ENCODE assay signal across 13 cellular contexts in the genomic region with DNA sequence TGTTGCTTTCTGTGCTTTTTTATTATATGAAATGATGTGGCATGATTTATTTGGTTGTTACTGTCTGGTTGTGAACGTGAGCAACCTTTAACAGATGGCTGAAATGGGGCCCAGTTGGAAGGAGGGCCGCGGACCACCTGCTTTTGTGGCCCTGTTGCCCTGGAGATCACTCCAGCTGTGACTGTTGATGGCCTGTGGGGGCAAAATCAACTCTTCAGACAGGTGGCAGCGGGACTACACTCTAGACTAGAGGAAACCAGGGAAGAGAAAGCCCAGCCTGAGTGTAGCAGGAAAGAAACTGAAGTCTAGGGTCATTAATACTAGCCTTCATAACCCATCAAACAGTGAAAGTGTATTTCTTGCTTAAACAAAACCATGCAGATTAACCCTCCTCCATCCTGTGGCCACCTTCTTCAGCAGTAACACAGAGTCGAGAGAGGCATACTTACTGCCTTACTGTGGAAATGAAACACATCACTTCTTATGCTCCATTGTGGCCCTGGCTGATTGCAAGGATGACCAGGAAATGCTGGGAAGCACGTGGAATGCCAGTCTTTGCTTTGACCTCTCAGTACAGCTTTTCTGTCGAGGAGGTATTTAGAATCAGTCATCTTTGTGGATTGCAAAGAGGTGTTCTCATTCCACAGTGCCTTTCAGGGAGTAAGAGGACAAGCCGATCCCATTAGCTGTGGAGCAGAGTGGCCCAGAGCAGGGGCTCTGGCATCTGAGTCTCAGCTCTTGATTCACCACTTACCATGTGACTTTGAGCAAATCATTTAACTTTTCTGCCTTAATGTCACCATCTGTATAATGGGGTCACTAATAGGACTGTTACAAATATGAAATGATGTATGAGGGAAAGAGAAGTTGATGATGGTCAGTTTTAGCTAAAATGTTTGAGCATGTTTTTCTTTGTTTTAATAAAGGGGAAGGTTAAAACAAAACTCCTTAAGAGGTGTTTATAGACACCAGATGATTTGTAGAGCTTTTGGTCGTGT.
A peak's percentile ranks its signal among the peaks of the same experiment; 100 is the strongest.
DNase-seq lines count a peak whose midpoint lies in the region; ATAC-seq and TF ChIP-seq lines count a peak whose summit lies in the region.
"Had no signal": no experiment of that assay in that cellular context is flagged by ENCODE, and none has a peak within 500 bp of the region (broad histone marks: within the 10 kb centered on the region; RNA-seq: fewer than 3 reads in every experiment).

No MANE protein-coding gene starts in this region.

- POLR2A ChIA-PET in activated CD4-positive, alpha-beta T cell treated with anti-CD3 and anti-CD28 coated beads for 36 hours (lab: Charles Lee) = no interaction called here

- intact Hi-C loops in heart left ventricle (cut with DNase I) = no loop called here
- intact Hi-C loops in activated CD4-positive, alpha-beta T cell treated with anti-CD3 and anti-CD28 coated beads for 36 hours (cut with DNase I, micrococcal nuclease) = no loop called here

- H3K4me3 ChIP-seq in right atrium auricular region (no peak overlapping the region), heart left ventricle (no peak overlapping the region)

- H3K9me3 Mint-ChIP-seq in immature natural killer cell = no peaks in the 10 kb centered on the region
- H3K9me3 Mint-ChIP-seq in activated CD4-positive, alpha-beta T cell treated with anti-CD3 and anti-CD28 coated beads for 36 hours (ENCODE audit: low read depth) = no peaks in the 10 kb centered on the region
- H3K9me3 Mint-ChIP-seq: nephron progenitor cell had no signal

- CTCF ChIA-PET in activated CD4-positive, alpha-beta T cell treated with anti-CD3 and anti-CD28 coated beads for 36 hours (lab: Charles Lee) = interaction anchor here (0.9 to 1.0 kb wide), 2 partner anchors 16 to 24 kb away, joined by 3 to 4 read pairs; no protein-coding TSS in a partner anchor

- ATAC-seq in heart left ventricle (no peak), HG03378 (IDR thresholded peaks at IDR 0.05; ENCODE audit: unreplicated experiment) (no peak), GM18517 (IDR thresholded peaks at IDR 0.05; ENCODE audit: unreplicated experiment) (no peak)
- ATAC-seq in activated CD4-positive, alpha-beta T cell treated with anti-CD3 and anti-CD28 coated beads for 36 hours = no peak
- ATAC-seq: Panc1 had no signal

- 70 to 74% (median 72%) methylated on average over 9 of the region's 9 CpGs for WGBS in heart left ventricle, 4 donors

- peaks cover 0 to 6% (median 0%) of the 10 kb centered on the region in 3 donors for H3K27me3 Mint-ChIP-seq in immature natural killer cell (ENCODE audit: low read depth in 3 of 3)
- no peaks in the 10 kb centered on the region for H3K27me3 Mint-ChIP-seq in activated CD4-positive, alpha-beta T cell treated with anti-CD3 and anti-CD28 coated beads for 36 hours

- no peak for TF ChIP-seq POLR2A in heart left ventricle (IDR thresholded peaks at IDR 0.05)

- H3K36me3 ChIP-seq in right atrium auricular region (no peaks in the 10 kb centered on the region), heart left ventricle (no peaks in the 10 kb centered on the region)

- DNase-seq in right atrium auricular region (ENCODE audit: low spot score) (peak; percentile 50), heart left ventricle (no peak), NCI-H82 (lab: John Stamatoyannopoulos, UW) (peak; percentile 90), immature natural killer cell (no peak), SKM-1 treated with dmso at 0.1 percent for 144 hours (lab: John Stamatoyannopoulos, UW; ENCODE audit: unreplicated experiment) (no peak)
- DNase-seq in activated CD4-positive, alpha-beta T cell treated with anti-CD3 and anti-CD28 coated beads for 36 hours = no peak
- DNase-seq: activated CD4-positive, alpha-beta T cell treated with anti-CD3 and anti-CD28 coated beads for 48 hours; aorta; nephron progenitor cell; stimulated activated CD4-positive, alpha-beta T cell treated with anti-CD3 and anti-CD28 coated beads, Interleukin-4, amount 100 ng/mL, for 24 hours had no signal

- H3K27me3 ChIP-seq in right atrium auricular region = no peaks in the 10 kb centered on the region
- no peaks in the 10 kb centered on the region for H3K27me3 ChIP-seq in heart left ventricle

- peaks cover 0 to 54% of the 10 kb centered on the region in 2 donors for H3K4me1 ChIP-seq in right atrium auricular region
- H3K4me1 ChIP-seq in heart left ventricle = peaks cover 3 to 93% (median 73%) of the 10 kb centered on the region in 12 donors

- no peak overlapping the region for H3K4me3 Mint-ChIP-seq in immature natural killer cell
- H3K4me3 Mint-ChIP-seq in activated CD4-positive, alpha-beta T cell treated with anti-CD3 and anti-CD28 coated beads for 36 hours = no peak overlapping the region
- H3K4me3 Mint-ChIP-seq: nephron progenitor cell had no signal

- peak overlapping the region in 4 of 6 donors; percentile 3 to 55 (median 15) for H3K27ac Mint-ChIP-seq in immature natural killer cell
- no peak overlapping the region for H3K27ac Mint-ChIP-seq in activated CD4-positive, alpha-beta T cell treated with anti-CD3 and anti-CD28 coated beads for 36 hours
- H3K27ac Mint-ChIP-seq: nephron progenitor cell had no signal

- H3K27ac ChIP-seq in right atrium auricular region (no peak overlapping the region), heart left ventricle (peak overlapping the region in 3 of 12 donors; percentile 17 to 65 (median 29))

- H3K4me1 Mint-ChIP-seq in immature natural killer cell = peaks cover 31% of the 10 kb centered on the region in 2 donors
- H3K4me1 Mint-ChIP-seq in activated CD4-positive, alpha-beta T cell treated with anti-CD3 and anti-CD28 coated beads for 36 hours = peaks cover 50% of the 10 kb centered on the region

- no peaks in the 10 kb centered on the region for H3K9me3 ChIP-seq in right atrium auricular region
- no peaks in the 10 kb centered on the region for H3K9me3 ChIP-seq in heart left ventricle

- TF ChIP-seq CTCF in right atrium auricular region (IDR thresholded peaks at IDR 0.05) (no peak), heart left ventricle (IDR thresholded peaks at IDR 0.05) (no peak)

- no peaks in the 10 kb centered on the region for H3K36me3 Mint-ChIP-seq in immature natural killer cell
- H3K36me3 Mint-ChIP-seq in activated CD4-positive, alpha-beta T cell treated with anti-CD3 and anti-CD28 coated beads for 36 hours (ENCODE audit: low read depth) = no peaks in the 10 kb centered on the region

Comparison
In these comparisons a context has a peak if more than half of its experiments do, and no peak if none do; other contexts are left out.
1. DNase-seq: peak in right atrium auricular region (single experiment) and NCI-H82 (single experiment); none in heart left ventricle (0 of 5), immature natural killer cell (0 of 3), SKM-1 treated with dmso at 0.1 percent for 144 hours (single experiment) and activated CD4-positive, alpha-beta T cell treated with anti-CD3 and anti-CD28 coated beads for 36 hours (single experiment).